ENCODE assay signal across 9 cellular contexts in genomic region chr5:112146323-112146848, GRCh38.
DNase-seq lines count a peak whose midpoint lies in the region; ATAC-seq, FAIRE-seq and TF ChIP-seq lines count a peak whose summit lies in the region.
"Had no signal": no experiment of that assay in that cellular context is flagged by ENCODE, and none has a peak within 500 bp of the region (broad histone marks: within the 10 kb centered on the region; RNA-seq: fewer than 3 reads in every experiment).

No MANE protein-coding gene starts in this region.

- peaks cover 11% of the 10 kb centered on the region for H3K27me3 Mint-ChIP-seq in stimulated activated naive CD8-positive, alpha-beta T cell treated with anti-CD3 and anti-CD28 coated beads, Interleukin-15, amount 100 ng/mL, for 72 hours
- H3K27me3 Mint-ChIP-seq in activated naive CD4-positive, alpha-beta T cell treated with anti-CD3 and anti-CD28 coated beads for 36 hours (ENCODE audit: low read depth), result peaks cover 3% of the 10 kb centered on the region
- H3K27me3 Mint-ChIP-seq in stimulated activated memory B cell treated with anti-CD40 and anti-IgM and Interleukin-4, amounts not matched to agents 10 μg/mL and 1 μg/mL and 100 μg/mL, for 72 hours, result peaks cover 19% of the 10 kb centered on the region

- in situ Hi-C loops in HepG2 (cut with HindIII; ENCODE audit: extremely low pct_ligation_motif_present, low pct_unique_long_range_greater_than_20kb), result loop anchor here (10.0 kb wide), 1 partner anchor 992 kb away; no protein-coding TSS in a partner anchor

- no peak overlapping the region for H3K4me3 Mint-ChIP-seq in stimulated activated naive CD8-positive, alpha-beta T cell treated with anti-CD3 and anti-CD28 coated beads, Interleukin-15, amount 100 ng/mL, for 72 hours
- H3K4me3 Mint-ChIP-seq in activated naive CD4-positive, alpha-beta T cell treated with anti-CD3 and anti-CD28 coated beads for 36 hours, result no peak overlapping the region
- no peak overlapping the region for H3K4me3 Mint-ChIP-seq in stimulated activated memory B cell treated with anti-CD40 and anti-IgM and Interleukin-4, amounts not matched to agents 10 μg/mL and 1 μg/mL and 100 μg/mL, for 72 hours

- no peak overlapping the region for H3K27ac Mint-ChIP-seq in stimulated activated naive CD8-positive, alpha-beta T cell treated with anti-CD3 and anti-CD28 coated beads, Interleukin-15, amount 100 ng/mL, for 72 hours
- H3K27ac Mint-ChIP-seq in activated naive CD4-positive, alpha-beta T cell treated with anti-CD3 and anti-CD28 coated beads for 36 hours, result no peak overlapping the region
- H3K27ac Mint-ChIP-seq in stimulated activated memory B cell treated with anti-CD40 and anti-IgM and Interleukin-4, amounts not matched to agents 10 μg/mL and 1 μg/mL and 100 μg/mL, for 72 hours, result no peak overlapping the region

- no peak overlapping the region for H3K4me3 ChIP-seq in right lobe of liver
- H3K4me3 ChIP-seq in HepG2 (replicated peaks in 1 of 3; ENCODE audit: insufficient read depth in 1 of 3, low read depth in 2 of 3, low read length in 3 of 3), result no peak overlapping the region
- H3K4me3 ChIP-seq in coronary artery, result no peak overlapping the region

- H3K9me3 Mint-ChIP-seq in stimulated activated naive CD8-positive, alpha-beta T cell treated with anti-CD3 and anti-CD28 coated beads, Interleukin-15, amount 100 ng/mL, for 72 hours, result no peaks in the 10 kb centered on the region
- H3K9me3 Mint-ChIP-seq in activated naive CD4-positive, alpha-beta T cell treated with anti-CD3 and anti-CD28 coated beads for 36 hours, result no peaks in the 10 kb centered on the region
- no peaks in the 10 kb centered on the region for H3K9me3 Mint-ChIP-seq in stimulated activated memory B cell treated with anti-CD40 and anti-IgM and Interleukin-4, amounts not matched to agents 10 μg/mL and 1 μg/mL and 100 μg/mL, for 72 hours

- H3K27me3 ChIP-seq in right lobe of liver (no peaks in the 10 kb centered on the region), HepG2 (ENCODE audit: control insufficient read depth in 1 of 2, insufficient read depth in 2 of 2, low read length in 2 of 2) (no peaks in the 10 kb centered on the region)

- no peak overlapping the region for H2AFZ ChIP-seq in HepG2 (ENCODE audit: low read length)

- no peak for TF ChIP-seq POLR2A in right lobe of liver (IDR thresholded peaks at IDR 0.05)
- no peak for TF ChIP-seq POLR2A in HepG2 (IDR thresholded peaks at IDR 0.05; ENCODE audit: insufficient read depth in 1 of 2, low read depth in 2 of 2, low read length in 2 of 2)

- POLR2A ChIA-PET in HepG2 (lab: Yijun Ruan, JAX), result no interaction called here

- no TSS peak for BruUV-seq in HepG2 (replicated peaks; lab: Mats Ljungman, UMichigan)

- CTCF ChIA-PET in HepG2 (lab: Yijun Ruan, JAX; ENCODE audit: low intra/inter-chr PET ratio, low total read pairs), result interaction anchor here (1.0 to 3.6 kb wide), 5 partner anchors 460 to 988 kb away, joined by 3 to 38 read pairs (median 8); no protein-coding TSS in a partner anchor
- CTCF ChIA-PET in activated naive CD4-positive, alpha-beta T cell treated with anti-CD3 and anti-CD28 coated beads for 36 hours (lab: Charles Lee), result interaction anchor here (1.2 to 3.1 kb wide), 3 partner anchors 461 to 615 kb away, joined by 4 to 21 read pairs (median 6); no protein-coding TSS in a partner anchor

- TF ChIP-seq RAD21 in HepG2 (CRISPR knock-in tag; IDR thresholded peaks at IDR 0.05), result no peak

- no peaks in the 10 kb centered on the region for H4K20me1 ChIP-seq in HepG2 (ENCODE audit: insufficient read depth, low read length)

- peak; percentile 28 to 71 (median 48) for ATAC-seq in right lobe of liver
- ATAC-seq in HepG2, result no peak
- ATAC-seq in HG03159 (IDR thresholded peaks at IDR 0.05; ENCODE audit: unreplicated experiment), result peak; percentile 72
- ATAC-seq in stimulated activated naive CD8-positive, alpha-beta T cell treated with anti-CD3 and anti-CD28 coated beads, Interleukin-15, amount 100 ng/mL, for 72 hours, result no peak
- no peak for ATAC-seq in stimulated activated memory B cell treated with anti-CD40 and anti-IgM and Interleukin-4, amounts not matched to agents 10 μg/mL and 1 μg/mL and 100 μg/mL, for 72 hours

- H3K27ac ChIP-seq in right lobe of liver (no peak overlapping the region), HepG2 (ENCODE audit: extremely low read length, insufficient read depth, low read length) (no peak overlapping the region), coronary artery (peak overlapping the region; percentile 38 to 42)
- H3K27ac ChIP-seq: C4-2B had no signal

- no peak overlapping the region for H3K9ac ChIP-seq in HepG2 (ENCODE audit: insufficient read depth, low read depth, low read length)

- no peaks in the 10 kb centered on the region for H3K36me3 ChIP-seq in right lobe of liver
- H3K36me3 ChIP-seq in HepG2 (replicated peaks in 1 of 2; ENCODE audit: control insufficient read depth in 1 of 2, insufficient read depth in 2 of 2, low read length in 2 of 2), result no peaks in the 10 kb centered on the region

- no peaks in the 10 kb centered on the region for H3K4me1 Mint-ChIP-seq in stimulated activated naive CD8-positive, alpha-beta T cell treated with anti-CD3 and anti-CD28 coated beads, Interleukin-15, amount 100 ng/mL, for 72 hours
- no peaks in the 10 kb centered on the region for H3K4me1 Mint-ChIP-seq in activated naive CD4-positive, alpha-beta T cell treated with anti-CD3 and anti-CD28 coated beads for 36 hours (ENCODE audit: low read depth)
- H3K4me1 Mint-ChIP-seq in stimulated activated memory B cell treated with anti-CD40 and anti-IgM and Interleukin-4, amounts not matched to agents 10 μg/mL and 1 μg/mL and 100 μg/mL, for 72 hours, result no peaks in the 10 kb centered on the region

- TF ChIP-seq EP300 in HepG2 (IDR thresholded peaks at IDR 0.05; ENCODE audit: low read depth in 2 of 2, low read length in 2 of 2) (no peak), HepG2 (CRISPR knock-in tag; IDR thresholded peaks at IDR 0.05; ENCODE audit: borderline replicate concordance) (no peak)

- no peaks in the 10 kb centered on the region for H3K79me2 ChIP-seq in HepG2 (ENCODE audit: insufficient read depth, low read length)

- DNase-seq in right lobe of liver, result no peak
- no peak for DNase-seq in HepG2 (ENCODE audit: low spot score)
- no peak for DNase-seq in coronary artery (ENCODE audit: low spot score)
- DNase-seq in stimulated activated naive CD8-positive, alpha-beta T cell treated with anti-CD3 and anti-CD28 coated beads, Interleukin-15, amount 100 ng/mL, for 72 hours, result no peak
- DNase-seq in activated naive CD4-positive, alpha-beta T cell treated with anti-CD3 and anti-CD28 coated beads for 36 hours, result no peak
- no peak for DNase-seq in iPS-NIHi11 (ENCODE audit: low spot score)

- WGBS in right lobe of liver (ENCODE audit: insufficient coverage, low coverage, low lambda C conversion rate, missing lambda C conversion rate), result 26% methylated on average over 5 of the region's 5 CpGs
- 34% methylated on average over 5 of the region's 5 CpGs for WGBS in HepG2 (ENCODE audit: low lambda C conversion rate)

- no peak overlapping the region for H3K4me2 ChIP-seq in HepG2 (ENCODE audit: low read depth, low read length)

- TF ChIP-seq CTCF in right lobe of liver (IDR thresholded peaks at IDR 0.05) (no peak), HepG2 (CRISPR knock-in tag; IDR thresholded peaks at IDR 0.05) (no peak), coronary artery (IDR thresholded peaks at IDR 0.05) (no peak)

- H3K9me3 ChIP-seq in right lobe of liver (no peaks in the 10 kb centered on the region), HepG2 (ENCODE audit: low read length) (no peaks in the 10 kb centered on the region)

- peaks cover 0 to 9% (median 0%) of the 10 kb centered on the region in 4 donors for H3K4me1 ChIP-seq in right lobe of liver
- H3K4me1 ChIP-seq in HepG2 (ENCODE audit: insufficient read depth, low read length), result no peaks in the 10 kb centered on the region

- no peaks in the 10 kb centered on the region for H3K36me3 Mint-ChIP-seq in activated naive CD4-positive, alpha-beta T cell treated with anti-CD3 and anti-CD28 coated beads for 36 hours (ENCODE audit: low read depth)
- H3K36me3 Mint-ChIP-seq in stimulated activated memory B cell treated with anti-CD40 and anti-IgM and Interleukin-4, amounts not matched to agents 10 μg/mL and 1 μg/mL and 100 μg/mL, for 72 hours, result no peaks in the 10 kb centered on the region

- no peak for FAIRE-seq in HepG2 (lab: Jason Lieb, UNC)

- intact Hi-C loops in right lobe of liver (cut with DNase I) (loop anchor here (10.0 kb wide), 2 partner anchors 592 to 612 kb away; no protein-coding TSS in a partner anchor), HepG2 (cut with micrococcal nuclease; ENCODE audit: unreplicated experiment) (loop anchor here (2.0 kb wide), 1 partner anchor 988 kb away; no protein-coding TSS in a partner anchor)
- intact Hi-C loops in activated naive CD4-positive, alpha-beta T cell treated with anti-CD3 and anti-CD28 coated beads for 36 hours (cut with micrococcal nuclease), result loop anchor here (2.0 to 10.0 kb wide), 4 partner anchors 292 to 868 kb away; partner anchors contain the start of gene NREP

TF ChIP-seq in HepG2, 621 proteins besides CTCF, POLR2A, EP300 and RAD21:
- TF ChIP-seq IRF2 (CRISPR knock-in tag; IDR thresholded peaks at IDR 0.05), result no peak
- TF ChIP-seq ZNF616 (CRISPR knock-in tag; IDR thresholded peaks at IDR 0.05; ENCODE audit: low read depth), result no peak
- no peak for TF ChIP-seq ZNF331 (CRISPR knock-in tag; IDR thresholded peaks at IDR 0.05)
- TF ChIP-seq GLI4 (CRISPR knock-in tag; IDR thresholded peaks at IDR 0.05; ENCODE audit: borderline replicate concordance), result no peak
- no peak for TF ChIP-seq NCOA5 (CRISPR knock-in tag; IDR thresholded peaks at IDR 0.05)
- TF ChIP-seq ZNF619 (CRISPR knock-in tag; IDR thresholded peaks at IDR 0.05), result no peak
- no peak for TF ChIP-seq MYC (CRISPR knock-in tag; IDR thresholded peaks at IDR 0.05; ENCODE audit: borderline replicate concordance)

Comparison
In these comparisons a context has a peak if more than half of its experiments do, and no peak if none do; other contexts are left out.
1. ATAC-seq: peak in right lobe of liver (4 of 4) and HG03159 (single experiment); none in HepG2 (single experiment), stimulated activated naive CD8-positive, alpha-beta T cell treated with anti-CD3 and anti-CD28 coated beads, Interleukin-15, amount 100 ng/mL, for 72 hours (single experiment) and stimulated activated memory B cell treated with anti-CD40 and anti-IgM and Interleukin-4, amounts not matched to agents 10 μg/mL and 1 μg/mL and 100 μg/mL, for 72 hours (single experiment).
2. H3K27ac ChIP-seq: peak in coronary artery (2 of 2); none in right lobe of liver (0 of 3) and HepG2 (single experiment).